ENCODE assay signal across 17 cellular contexts in genomic region chr19:50450369-50451222, GRCh38. TPM values are rescaled to one million over a fixed set of nuclear protein-coding genes. Genes with fewer than 3 reads are reported as not detected.
A peak's percentile ranks its signal among the peaks of the same experiment; 100 is the strongest.
DNase-seq lines count a peak whose midpoint lies in the region; ATAC-seq, FAIRE-seq and TF ChIP-seq lines count a peak whose summit lies in the region.
"Had no signal": no experiment of that assay in that cellular context is flagged by ENCODE, and none has a peak within 500 bp of the region (broad histone marks: within the 10 kb centered on the region; RNA-seq: fewer than 3 reads in every experiment).

No MANE protein-coding gene starts in this region.

- H3K36me3 ChIP-seq in BLaER1: no peaks in the 10 kb centered on the region
- H3K36me3 ChIP-seq in MM.1S (replicated peaks; ENCODE audit: insufficient read depth, low read length): no peaks in the 10 kb centered on the region
- no peaks in the 10 kb centered on the region for H3K36me3 ChIP-seq in keratinocyte (ENCODE audit: control insufficient read depth in 2 of 2, extremely low read depth in 1 of 2, insufficient read depth in 2 of 2, low read length in 2 of 2)

- peaks cover 6% of the 10 kb centered on the region for H3K4me1 ChIP-seq in BLaER1
- H3K4me1 ChIP-seq in MM.1S (ENCODE audit: low read length): no peaks in the 10 kb centered on the region
- H3K4me1 ChIP-seq in keratinocyte (ENCODE audit: control insufficient read depth, extremely low read depth, insufficient read depth, low read length): no peaks in the 10 kb centered on the region

- ATAC-seq in GM18502 (IDR thresholded peaks at IDR 0.05; ENCODE audit: poor library complexity, unreplicated experiment) (no peak), GM18861 (IDR thresholded peaks at IDR 0.05; ENCODE audit: unreplicated experiment) (no peak)
- ATAC-seq: SK-N-SH treated with all-trans-retinoic acid at 6 μM for 48 hours had no signal

- no peak for TF ChIP-seq CTCF in MM.1S (IDR thresholded peaks at IDR 0.05; ENCODE audit: low read length)
- TF ChIP-seq CTCF in keratinocyte (optimal IDR thresholded peaks at IDR 0.05 in 1 of 3, IDR thresholded peaks at IDR 0.05 in 1 of 3, conservative IDR thresholded peaks at IDR 0.05 in 1 of 3; ENCODE audit: extremely low read depth in 1 of 3, insufficient read depth in 2 of 3, low read length in 3 of 3): no peak

- dilution Hi-C loops in keratinocyte (cut with MboI; ENCODE audit: extremely low pct_ligation_motif_present, low sequenced_read_pairs): no loop called here

- H3K9ac ChIP-seq in BLaER1 (no peak overlapping the region), MM.1S (ENCODE audit: low read length) (no peak overlapping the region), keratinocyte (ENCODE audit: control insufficient read depth, extremely low read depth, insufficient read depth, low read length) (no peak overlapping the region)
- H3K9ac ChIP-seq: GM23248, KMS-11 had no signal

- DNase-seq in MM.1S: no peak
- no peak for DNase-seq in keratinocyte (ENCODE audit: low read depth, low spot score)
- DNase-seq: GM23248, HFFc6, NCI-H1092 treated with DMSO at 0.1 percent for 48 hours, NCI-H187 treated with DMSO at 0.1 percent for 48 hours, NCI-H510A, NCI-H82, SHP77 had no signal

- H3K27ac ChIP-seq in BLaER1: no peak overlapping the region
- no peak overlapping the region for H3K27ac ChIP-seq in MM.1S (ENCODE audit: low read length)
- no peak overlapping the region for H3K27ac ChIP-seq in keratinocyte (ENCODE audit: control insufficient read depth, insufficient read depth, low read length)
- H3K27ac ChIP-seq: GM23248, KMS-11 had no signal

- 0 out of 2 replicates have a peak, but pooled peaks cover 4% of the 10 kb centered on the region for H3K9me3 ChIP-seq in BLaER1
- H3K9me3 ChIP-seq in MM.1S (replicated peaks; ENCODE audit: insufficient read depth, low read length): no peaks in the 10 kb centered on the region
- no peaks in the 10 kb centered on the region for H3K9me3 ChIP-seq in keratinocyte (ENCODE audit: control insufficient read depth, low read depth, low read length)

- peak overlapping the region; percentile 12; the same call in 1 of the 2 replicates for H3K4me2 ChIP-seq in BLaER1
- H3K4me2 ChIP-seq in MM.1S (ENCODE audit: low read depth, low read length): peak overlapping the region; percentile 0; the same call in 1 of the 2 replicates
- H3K4me2 ChIP-seq in keratinocyte (ENCODE audit: control insufficient read depth, extremely low read depth, insufficient read depth, low read depth, low read length): no peak overlapping the region
- H3K4me2 ChIP-seq: KMS-11 had no signal

- H3K4me3 ChIP-seq in BLaER1: no peak overlapping the region
- no peak overlapping the region for H3K4me3 ChIP-seq in MM.1S (ENCODE audit: low read length)
- H3K4me3 ChIP-seq in keratinocyte (ENCODE audit: control insufficient read depth in 2 of 3, extremely low read depth in 1 of 3, insufficient read depth in 2 of 3, low read depth in 1 of 3, low read length in 3 of 3): no peak overlapping the region
- H3K4me3 ChIP-seq: GM23248 had no signal

- H2AFZ ChIP-seq in MM.1S (ENCODE audit: low read length) (no peak overlapping the region), keratinocyte (ENCODE audit: control insufficient read depth, low read length) (peak overlapping the region; percentile 15)
- H2AFZ ChIP-seq: GM23248 had no signal

- H3K27me3 ChIP-seq in BLaER1 (no peaks in the 10 kb centered on the region), MM.1S (replicated peaks; ENCODE audit: insufficient read depth, low read length) (peaks cover 89% of the 10 kb centered on the region), keratinocyte (ENCODE audit: control insufficient read depth, extremely low read depth, insufficient read depth, low read length) (peaks cover 7% of the 10 kb centered on the region)

- no peaks in the 10 kb centered on the region for H3F3A ChIP-seq in MM.1S (ENCODE audit: insufficient read depth, low read length)

- H3K79me2 ChIP-seq in MM.1S (ENCODE audit: low read length) (no peaks in the 10 kb centered on the region), keratinocyte (ENCODE audit: control insufficient read depth, insufficient read depth, low read length) (no peaks in the 10 kb centered on the region)

- no peaks in the 10 kb centered on the region for H3K9me2 ChIP-seq in MM.1S (replicated peaks; ENCODE audit: insufficient read depth, low read length)

- no peak for FAIRE-seq in keratinocyte (lab: Jason Lieb, UNC)
- FAIRE-seq: RCC 7860 had no signal

- H4K20me1 ChIP-seq in BLaER1 (no peaks in the 10 kb centered on the region), MM.1S (ENCODE audit: insufficient read depth, low read length) (no peaks in the 10 kb centered on the region), keratinocyte (ENCODE audit: control insufficient read depth, extremely low read depth, insufficient read depth, low read length) (no peaks in the 10 kb centered on the region)

- H3K9me1 ChIP-seq in keratinocyte (ENCODE audit: control insufficient read depth, extremely low read depth, insufficient read depth, low read length): no peaks in the 10 kb centered on the region

RNA-seq across cellular contexts. Expression of gene MYBPC2, which starts 17.9 kb away (rescaled TPM):
- 0.01 TPM in 1 of 3 replicates, not detected in the others for polyA plus RNA-seq in keratinocyte
- not detected for polyA plus RNA-seq in keratinocyte (2011; ENCODE audit: low read depth)
- polyA plus RNA-seq in keratinocyte (2011; cell fraction: cytosol; rRNA removed): not detected in 2 replicates
- not detected in 2 replicates for polyA plus RNA-seq in keratinocyte (2011; cell fraction: nucleus; rRNA removed)
- polyA plus RNA-seq in keratinocyte (2012; ENCODE audit: low replicate concordance): not detected in 2 replicates
- not detected in 3 replicates for polyA minus RNA-seq in keratinocyte
- not detected for polyA minus RNA-seq in keratinocyte (2011; cell fraction: cytosol; rRNA and poly(A)+ RNA removed)
- polyA minus RNA-seq in keratinocyte (2011; cell fraction: nucleus; rRNA and poly(A)+ RNA removed): not detected in 2 replicates
- polyA plus RNA-seq: AG04450, BJ, GM23248 had no signal

RNA-seq across cellular contexts. Expression of gene EMC10, which starts 25.7 kb away (rescaled TPM):
- polyA plus RNA-seq in keratinocyte: 26.7 to 36.9 TPM (median 32.3 TPM) in 3 replicates
- polyA plus RNA-seq in keratinocyte (2011; ENCODE audit: low read depth): 3.7 TPM
- 14.3 and 30.6 TPM in 2 replicates for polyA plus RNA-seq in keratinocyte (2011; cell fraction: cytosol; rRNA removed)
- polyA plus RNA-seq in keratinocyte (2011; cell fraction: nucleus; rRNA removed): 35.0 and 40.0 TPM in 2 replicates
- 16.5 and 49.2 TPM in 2 replicates for polyA plus RNA-seq in keratinocyte (2012; ENCODE audit: low replicate concordance)
- 9.3 to 22.8 TPM (median 9.6 TPM) in 3 replicates for polyA minus RNA-seq in keratinocyte
- 52.6 TPM for polyA minus RNA-seq in keratinocyte (2011; cell fraction: cytosol; rRNA and poly(A)+ RNA removed)
- 23.0 and 29.8 TPM in 2 replicates for polyA minus RNA-seq in keratinocyte (2011; cell fraction: nucleus; rRNA and poly(A)+ RNA removed)

RNA-seq across cellular contexts. Expression of gene GARIN5A, which starts 26.1 kb away (rescaled TPM):
- polyA plus RNA-seq in keratinocyte: 0.37 to 0.83 TPM (median 0.64 TPM) in 3 replicates
- not detected for polyA plus RNA-seq in keratinocyte (2011; ENCODE audit: low read depth)
- polyA plus RNA-seq in keratinocyte (2011; cell fraction: cytosol; rRNA removed): 0.51 and 1.8 TPM in 2 replicates
- 0.66 and 1.4 TPM in 2 replicates for polyA plus RNA-seq in keratinocyte (2011; cell fraction: nucleus; rRNA removed)
- polyA plus RNA-seq in keratinocyte (2012; ENCODE audit: low replicate concordance): 1.0 and 1.9 TPM in 2 replicates
- polyA minus RNA-seq in keratinocyte: 0.23 to 4.1 TPM (median 0.51 TPM) in 3 replicates
- 2.1 TPM for polyA minus RNA-seq in keratinocyte (2011; cell fraction: cytosol; rRNA and poly(A)+ RNA removed)
- polyA minus RNA-seq in keratinocyte (2011; cell fraction: nucleus; rRNA and poly(A)+ RNA removed): 0.42 TPM in 1 of 2 replicates, not detected in the other

RNA-seq across cellular contexts. Expression of gene SPIB, which starts 31.9 kb away (rescaled TPM):
- 0.10 TPM in 1 of 3 replicates, not detected in the others for polyA plus RNA-seq in keratinocyte
- not detected for polyA plus RNA-seq in keratinocyte (2011; ENCODE audit: low read depth)
- not detected in 2 replicates for polyA plus RNA-seq in keratinocyte (2011; cell fraction: cytosol; rRNA removed)
- not detected in 2 replicates for polyA plus RNA-seq in keratinocyte (2011; cell fraction: nucleus; rRNA removed)
- 0.07 TPM in 1 of 2 replicates, not detected in the other for polyA plus RNA-seq in keratinocyte (2012; ENCODE audit: low replicate concordance)
- polyA minus RNA-seq in keratinocyte: not detected in 3 replicates
- polyA minus RNA-seq in keratinocyte (2011; cell fraction: cytosol; rRNA and poly(A)+ RNA removed): not detected
- polyA minus RNA-seq in keratinocyte (2011; cell fraction: nucleus; rRNA and poly(A)+ RNA removed): not detected in 2 replicates
- polyA plus RNA-seq: AG04450, BJ, GM23248 had no signal
